Comparison of ENCODE assay signal across 25 cellular contexts in genomic region chr2:108253106-108253505, GRCh38. TPM values are rescaled to one million over a fixed set of nuclear protein-coding genes. Genes with fewer than 3 reads are reported as not detected.
DNase-seq lines count a peak whose midpoint lies in the region; ATAC-seq, FAIRE-seq and TF ChIP-seq lines count a peak whose summit lies in the region.
"Had no signal": no experiment of that assay in that cellular context is flagged by ENCODE, and none has a peak within 500 bp of the region (broad histone marks: within the 10 kb centered on the region; RNA-seq: fewer than 3 reads in every experiment).

No MANE protein-coding gene starts in this region.

- in situ Hi-C loops in K562 (cut with MboI) = no loop called here

- TF ChIP-seq EP300 in Ishikawa (IDR thresholded peaks at IDR 0.05; ENCODE audit: borderline replicate concordance) = no peak
- TF ChIP-seq EP300 in K562 (IDR thresholded peaks at IDR 0.05; ENCODE audit: low read length) = no peak
- no peak for TF ChIP-seq EP300 in SK-N-SH (IDR thresholded peaks at IDR 0.05; ENCODE audit: borderline replicate concordance in 1 of 2, low read depth in 1 of 2, low read length in 1 of 2)

- DNase-seq in K562 (ENCODE audit: extremely low read depth in 1 of 4, low spot score in 3 of 4) (no peak), fibroblast of the aortic adventitia (ENCODE audit: low read depth) (peak; percentile 47), SK-N-SH (no peak), Kasumi-1 (lab: John Stamatoyannopoulos, UW) (no peak)
- no peak for DNase-seq in activated naive CD4-positive, alpha-beta T cell treated with anti-CD3 and anti-CD28 coated beads for 36 hours
- DNase-seq: AML-193; Caco-2; CD4-positive, alpha-beta T cell; DND-41; EL; GOT3; H7; HFFc6; IMR-90 had no signal

- peaks cover 15% of the 10 kb centered on the region for H3K27me3 Mint-ChIP-seq in activated naive CD4-positive, alpha-beta T cell treated with anti-CD3 and anti-CD28 coated beads for 36 hours (ENCODE audit: low read depth)

- no peaks in the 10 kb centered on the region for H3K9me3 Mint-ChIP-seq in activated naive CD4-positive, alpha-beta T cell treated with anti-CD3 and anti-CD28 coated beads for 36 hours
- H3K9me3 Mint-ChIP-seq: CD4-positive, alpha-beta T cell; HFFc6 had no signal

- intact Hi-C loops in K562 (cut with micrococcal nuclease) = no loop called here
- intact Hi-C loops in activated naive CD4-positive, alpha-beta T cell treated with anti-CD3 and anti-CD28 coated beads for 36 hours (cut with micrococcal nuclease) = no loop called here

- H3K27me3 ChIP-seq in ACC112 (ENCODE audit: insufficient read depth, low read length) = no peaks in the 10 kb centered on the region
- no peaks in the 10 kb centered on the region for H3K27me3 ChIP-seq in K562 (ENCODE audit: control insufficient read depth in 2 of 2, insufficient read depth in 2 of 2, low read length in 2 of 2)
- no peaks in the 10 kb centered on the region for H3K27me3 ChIP-seq in SK-N-SH (ENCODE audit: insufficient read depth)

- no peaks in the 10 kb centered on the region for H3K4me1 Mint-ChIP-seq in activated naive CD4-positive, alpha-beta T cell treated with anti-CD3 and anti-CD28 coated beads for 36 hours (ENCODE audit: low read depth)

- H3K36me3 ChIP-seq in ACC112 (ENCODE audit: insufficient read depth, low read length) = no peaks in the 10 kb centered on the region
- no peaks in the 10 kb centered on the region for H3K36me3 ChIP-seq in K562 (ENCODE audit: control insufficient read depth, insufficient read depth, low read length)
- H3K36me3 ChIP-seq in SK-N-SH (replicated peaks in 1 of 2; ENCODE audit: control insufficient read depth in 1 of 2, insufficient read depth in 2 of 2, low read length in 1 of 2) = no peaks in the 10 kb centered on the region

- peak overlapping the region; percentile 46 for H2AFZ ChIP-seq in ACC112 (ENCODE audit: low read length, unreplicated experiment)
- no peak overlapping the region for H2AFZ ChIP-seq in K562 (ENCODE audit: low read depth, low read length)
- H2AFZ ChIP-seq in SK-N-SH (ENCODE audit: low read depth) = no peak overlapping the region

- no peaks in the 10 kb centered on the region for H4K20me1 ChIP-seq in K562 (replicated peaks; ENCODE audit: control insufficient read depth, insufficient read depth, low read length)
- H4K20me1 ChIP-seq in SK-N-SH (ENCODE audit: insufficient read depth) = no peaks in the 10 kb centered on the region

- POLR2A ChIA-PET in K562 (lab: Yijun Ruan, JAX) = no interaction called here
- POLR2A ChIA-PET in SK-N-SH (lab: Yijun Ruan, JAX) = no interaction called here

- H3K4me1 ChIP-seq in ACC112 (ENCODE audit: control insufficient read depth, insufficient read depth, low read length, unreplicated experiment) = peaks cover 15% of the 10 kb centered on the region
- no peaks in the 10 kb centered on the region for H3K4me1 ChIP-seq in K562 (replicated peaks in 1 of 2; ENCODE audit: control insufficient read depth in 2 of 2, insufficient read depth in 2 of 2, low read length in 2 of 2)
- no peaks in the 10 kb centered on the region for H3K4me1 ChIP-seq in SK-N-SH (ENCODE audit: control insufficient read depth in 1 of 2, insufficient read depth in 2 of 2, low read depth in 1 of 2, low read length in 1 of 2)
- H3K4me1 ChIP-seq: Caco-2 had no signal

- H3K9me1 ChIP-seq in K562 (ENCODE audit: control insufficient read depth, insufficient read depth, low read length) = no peaks in the 10 kb centered on the region

- CTCF ChIA-PET in K562 (lab: Yijun Ruan, JAX; ENCODE audit: low intra/inter-chr PET ratio) (no interaction called here), SK-N-SH (lab: Yijun Ruan, JAX) (no interaction called here)
- CTCF ChIA-PET in activated naive CD4-positive, alpha-beta T cell treated with anti-CD3 and anti-CD28 coated beads for 36 hours (lab: Charles Lee) = no interaction called here

- H3K27ac Mint-ChIP-seq in activated naive CD4-positive, alpha-beta T cell treated with anti-CD3 and anti-CD28 coated beads for 36 hours = no peak overlapping the region
- H3K27ac Mint-ChIP-seq: CD4-positive, alpha-beta T cell; HFFc6 had no signal

- H3K4me2 ChIP-seq in K562 (ENCODE audit: insufficient read depth, low read length) (no peak overlapping the region), SK-N-SH (no peak overlapping the region)

- no peak overlapping the region for H3K4me3 Mint-ChIP-seq in activated naive CD4-positive, alpha-beta T cell treated with anti-CD3 and anti-CD28 coated beads for 36 hours
- H3K4me3 Mint-ChIP-seq: CD4-positive, alpha-beta T cell; HFFc6 had no signal

- H3K4me3 ChIP-seq in ACC112 (ENCODE audit: low read depth, low read length) (no peak overlapping the region), K562 (no peak overlapping the region), fibroblast of the aortic adventitia (ENCODE audit: low read depth, low read length) (no peak overlapping the region), SK-N-SH (ENCODE audit: low read depth in 2 of 2, low read length in 1 of 2) (no peak overlapping the region)
- H3K4me3 ChIP-seq: GM12878 had no signal

- no peaks in the 10 kb centered on the region for H3K9me2 ChIP-seq in SK-N-SH

- TF ChIP-seq RAD21 in Ishikawa (IDR thresholded peaks at IDR 0.05; ENCODE audit: low read depth) = no peak
- no peak for TF ChIP-seq RAD21 in K562 (CRISPR knock-in tag; conservative IDR thresholded peaks at IDR 0.05 in 1 of 2, IDR thresholded peaks at IDR 0.05 in 1 of 2)
- TF ChIP-seq RAD21 in SK-N-SH (IDR thresholded peaks at IDR 0.05; ENCODE audit: low read length) = no peak

- H3K79me2 ChIP-seq in ACC112 (ENCODE audit: control insufficient read depth, insufficient read depth, low read length, unreplicated experiment) = no peaks in the 10 kb centered on the region
- H3K79me2 ChIP-seq in K562 (ENCODE audit: control insufficient read depth, insufficient read depth, low read length) = no peaks in the 10 kb centered on the region
- H3K79me2 ChIP-seq in SK-N-SH (ENCODE audit: insufficient read depth) = no peaks in the 10 kb centered on the region

- no peak for ATAC-seq in K562
- ATAC-seq: GM12878, HCT116 had no signal

- no peak for FAIRE-seq in K562 (lab: Jason Lieb, UNC)
- FAIRE-seq: A204.1, D721Med, GM12878 had no signal

- H3K27ac ChIP-seq in ACC112 (ENCODE audit: low read depth, low read length) (no peak overlapping the region), K562 (ENCODE audit: extremely low read depth, low read depth, low read length) (no peak overlapping the region), SK-N-SH (ENCODE audit: low read depth in 2 of 2, low read length in 1 of 2) (no peak overlapping the region)
- H3K27ac ChIP-seq: C4-2B, HL-60 had no signal

- H3F3A ChIP-seq in SK-N-SH (replicated peaks; ENCODE audit: insufficient read depth) = no peaks in the 10 kb centered on the region

- no peak for TF ChIP-seq POLR2A in K562 (conservative IDR thresholded peaks at IDR 0.05)

- H3K9ac ChIP-seq in K562 (ENCODE audit: insufficient read depth in 1 of 2, low read depth in 2 of 2, low read length in 2 of 2) (no peak overlapping the region), SK-N-SH (no peak overlapping the region)

- TF ChIP-seq CTCF in K562 (IDR thresholded peaks at IDR 0.05 in 2 of 3, conservative IDR thresholded peaks at IDR 0.05 in 1 of 3; ENCODE audit: insufficient read depth in 2 of 3, low read depth in 1 of 3, low read length in 3 of 3) (no peak), fibroblast of the aortic adventitia (IDR thresholded peaks at IDR 0.05; ENCODE audit: insufficient read depth, low read length) (no peak), SK-N-SH (IDR thresholded peaks at IDR 0.05) (no peak)

- H3K36me3 Mint-ChIP-seq in activated naive CD4-positive, alpha-beta T cell treated with anti-CD3 and anti-CD28 coated beads for 36 hours (ENCODE audit: low read depth) = no peaks in the 10 kb centered on the region

- BruUV-seq in K562 (replicated peaks; lab: Mats Ljungman, UMichigan) = no TSS peak

- WGBS in K562 (ENCODE audit: insufficient coverage, low coverage, missing lambda C conversion rate) = 0% methylated on average over 1 of the region's 1 CpG
- WGBS in SK-N-SH (ENCODE audit: low lambda C conversion rate) = 25% methylated on average over 1 of the region's 1 CpG

- H3K9me3 ChIP-seq in K562 (replicated peaks; ENCODE audit: control insufficient read depth, insufficient read depth, low read depth, low read length) (no peaks in the 10 kb centered on the region), SK-N-SH (no peaks in the 10 kb centered on the region)
- H3K9me3 ChIP-seq: Caco-2 had no signal

RNA-seq across cellular contexts. Expression of gene SULT1C3, which starts 13.3 kb away (rescaled TPM):
- total RNA-seq in K562 (2011; cell fraction: chromatin; rRNA removed; ENCODE audit: low replicate concordance) = not detected in 2 replicates
- total RNA-seq in K562 (2011; cell fraction: nucleolus; rRNA removed) = not detected in 2 replicates
- not detected in 2 replicates for total RNA-seq in K562 (2011; cell fraction: nucleoplasm; rRNA removed)
- not detected in 2 replicates for total RNA-seq in K562 (2014; rRNA removed)
- total RNA-seq in K562 (2014; rRNA removed; fragmentation: Illumina TruSeq; extraction: Trizol) = not detected in 2 replicates
- not detected in 2 replicates for total RNA-seq in K562 (2015; rRNA removed; fragmentation: Illumina TruSeq; extraction: Trizol)
- total RNA-seq in K562 (2021) = not detected in 2 replicates
- not detected in 2 replicates for polyA plus RNA-seq in K562 (2011; rRNA removed)
- not detected in 2 replicates for polyA plus RNA-seq in K562 (2011; cell fraction: cytosol; rRNA removed)
- not detected in 2 replicates for polyA plus RNA-seq in K562 (2011; cell fraction: nucleus; rRNA removed)
- not detected in 2 replicates for polyA plus RNA-seq in K562 (2012)
- not detected in 2 replicates for polyA plus RNA-seq in K562 (2014; fragmentation: Illumina TruSeq; extraction: Trizol)
- not detected for polyA plus RNA-seq in K562 (2014; fragmentation: Nextera tagmentation; extraction: Ambion mirVana)
- not detected in 2 replicates for polyA plus RNA-seq in K562 (2014; rRNA removed)
- not detected in 2 replicates for polyA minus RNA-seq in K562 (2011; rRNA and poly(A)+ RNA removed)
- not detected in 2 replicates for polyA minus RNA-seq in K562 (2011; cell fraction: cytosol; rRNA and poly(A)+ RNA removed)
- not detected in 2 replicates for polyA minus RNA-seq in K562 (2011; cell fraction: nucleus; rRNA and poly(A)+ RNA removed)
- not detected in 2 replicates for total RNA-seq in fibroblast of the aortic adventitia (ENCODE audit: low replicate concordance)
- total RNA-seq in activated naive CD4-positive, alpha-beta T cell treated with anti-CD3 and anti-CD28 coated beads for 36 hours = not detected
- not detected in 2 replicates for polyA plus RNA-seq in SK-N-SH (2012; rRNA removed)
- polyA plus RNA-seq in SK-N-SH (2012; cell fraction: cytosol; rRNA removed) = not detected in 2 replicates
- polyA plus RNA-seq in SK-N-SH (2012; cell fraction: nucleus; rRNA removed) = not detected in 2 replicates
- total RNA-seq: Caco-2; CD4-positive, alpha-beta T cell; G401; GM12878; H7; HFFc6; HT1080; IMR-90 had no signal
- polyA plus RNA-seq: BJ, GM12878, IMR-90 had no signal

RNA-seq across cellular contexts. Expression of gene SULT1C2, which starts 35.6 kb away (rescaled TPM):
- total RNA-seq in K562 (2011; cell fraction: chromatin; rRNA removed; ENCODE audit: low replicate concordance) = not detected in 2 replicates
- 0.13 TPM in 1 of 2 replicates, not detected in the other for total RNA-seq in K562 (2011; cell fraction: nucleolus; rRNA removed)
- 0.53 TPM in 1 of 2 replicates, not detected in the other for total RNA-seq in K562 (2011; cell fraction: nucleoplasm; rRNA removed)
- total RNA-seq in K562 (2014; rRNA removed) = not detected in 2 replicates
- not detected in 2 replicates for total RNA-seq in K562 (2014; rRNA removed; fragmentation: Illumina TruSeq; extraction: Trizol)
- total RNA-seq in K562 (2015; rRNA removed; fragmentation: Illumina TruSeq; extraction: Trizol) = 0.15 and 0.22 TPM in 2 replicates
- total RNA-seq in K562 (2021) = not detected in 2 replicates
- not detected in 2 replicates for polyA plus RNA-seq in K562 (2011; rRNA removed)
- polyA plus RNA-seq in K562 (2011; cell fraction: cytosol; rRNA removed) = not detected in 2 replicates
- polyA plus RNA-seq in K562 (2011; cell fraction: nucleus; rRNA removed) = not detected in 2 replicates
- 0.07 and 0.17 TPM in 2 replicates for polyA plus RNA-seq in K562 (2012)
- not detected in 2 replicates for polyA plus RNA-seq in K562 (2014; fragmentation: Illumina TruSeq; extraction: Trizol)
- not detected for polyA plus RNA-seq in K562 (2014; fragmentation: Nextera tagmentation; extraction: Ambion mirVana)
- not detected in 2 replicates for polyA plus RNA-seq in K562 (2014; rRNA removed)
- polyA minus RNA-seq in K562 (2011; rRNA and poly(A)+ RNA removed) = not detected in 2 replicates
- not detected in 2 replicates for polyA minus RNA-seq in K562 (2011; cell fraction: cytosol; rRNA and poly(A)+ RNA removed)
- polyA minus RNA-seq in K562 (2011; cell fraction: nucleus; rRNA and poly(A)+ RNA removed) = not detected in 2 replicates
- 0.27 and 2.6 TPM in 2 replicates for total RNA-seq in fibroblast of the aortic adventitia (ENCODE audit: low replicate concordance)
- total RNA-seq in activated naive CD4-positive, alpha-beta T cell treated with anti-CD3 and anti-CD28 coated beads for 36 hours = not detected
- not detected in 2 replicates for polyA plus RNA-seq in SK-N-SH (2012; rRNA removed)
- polyA plus RNA-seq in SK-N-SH (2012; cell fraction: cytosol; rRNA removed) = not detected in 2 replicates
- polyA plus RNA-seq in SK-N-SH (2012; cell fraction: nucleus; rRNA removed) = not detected in 2 replicates
- total RNA-seq: CD4-positive, alpha-beta T cell; HFFc6; IMR-90 had no signal
- polyA plus RNA-seq: BJ had no signal
